Comparison of ENCODE assay signal across 15 cellular contexts in the genomic region with DNA sequence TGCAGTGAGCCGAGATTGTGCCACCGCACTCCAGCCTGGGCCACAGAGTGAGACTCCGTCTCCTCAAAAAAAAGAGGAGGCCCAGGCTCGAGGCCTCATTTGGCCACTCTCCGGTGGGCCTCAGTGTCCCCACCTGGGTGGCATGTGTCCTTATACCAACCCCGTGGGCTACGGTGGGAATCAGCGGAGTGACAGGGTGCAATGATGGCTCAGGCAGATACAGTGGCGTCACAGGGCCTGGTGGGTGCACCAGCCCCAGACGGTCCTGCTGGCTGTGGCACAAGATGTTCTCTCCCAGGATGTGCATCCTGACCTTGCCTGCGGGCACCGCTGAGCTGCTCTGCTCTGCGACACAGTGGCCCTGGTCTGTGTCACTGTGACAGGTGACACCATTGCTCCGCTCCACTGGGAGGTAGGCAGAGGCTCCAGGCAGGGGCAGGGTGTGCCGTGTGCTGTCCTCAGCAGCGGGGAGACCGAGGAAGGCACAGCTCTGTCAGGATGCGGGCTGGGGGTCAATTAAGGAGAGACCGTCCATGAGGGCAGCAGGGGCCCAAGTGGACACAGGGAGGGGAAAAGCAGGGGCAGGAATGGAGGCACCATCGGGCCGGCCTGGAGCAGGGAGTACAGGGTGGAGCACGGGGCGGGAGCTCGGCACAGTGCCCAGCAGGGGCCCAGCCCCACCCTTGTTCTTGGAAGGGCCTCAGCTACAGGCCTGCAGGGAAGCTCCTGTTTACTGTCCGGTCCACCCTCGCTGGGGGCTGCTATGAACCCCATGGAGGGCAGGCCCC. TPM values are rescaled to one million over a fixed set of nuclear protein-coding genes. Genes with fewer than 3 reads are reported as not detected.
"Had no signal": no experiment of that assay in that cellular context is flagged by ENCODE, and none has a peak within 500 bp of the region (broad histone marks: within the 10 kb centered on the region; RNA-seq: fewer than 3 reads in every experiment).

No MANE protein-coding gene starts in this region.

- H3K9me3 ChIP-seq: esophagus squamous epithelium, tibial nerve had no signal

- H3K27ac ChIP-seq: esophagus squamous epithelium, tibial nerve had no signal

- DNase-seq: activated CD4-positive, alpha-beta memory T cell treated with anti-CD3 and anti-CD28 coated beads for 36 hours; activated CD4-positive, alpha-beta T cell treated with anti-CD3 and anti-CD28 coated beads for 1 hour; activated gamma-delta T cell; activated T-cell treated with anti-CD3 and anti-CD28 coated beads, Interleukin-2, amount 50 U/mL, for 48 hours; esophagus squamous epithelium; foreskin fibroblast; glutamatergic neuron; occipital lobe; stimulated activated CD4-positive, alpha-beta T cell treated with anti-CD3 and anti-CD28 coated beads, Interleukin-4, amount 100 ng/mL, for 4 hours; T-helper 9 cell had no signal

- ATAC-seq: left lobe of liver; natural killer cell treated with Interleukin-12 subunit alpha and Interleukin-12 subunit beta and Interleukin-15 and Interleukin-18, amount 100 ng/mL, for 72 hours had no signal

- H3K4me3 ChIP-seq: esophagus squamous epithelium, tibial nerve had no signal

- H3K36me3 ChIP-seq: esophagus squamous epithelium, tibial nerve had no signal

RNA-seq across cellular contexts. Expression of a gene that starts 21.7 kb away (rescaled TPM):
- total RNA-seq: activated CD4-positive, alpha-beta memory T cell treated with anti-CD3 and anti-CD28 coated beads for 36 hours; left lobe of liver; natural killer cell treated with Interleukin-12 subunit alpha and Interleukin-12 subunit beta and Interleukin-15 and Interleukin-18, amount 100 ng/mL, for 72 hours; occipital lobe; pulmonary artery endothelial cell; skeletal muscle tissue had no signal

RNA-seq across cellular contexts. Expression of a gene that starts 32.3 kb away (rescaled TPM):
- total RNA-seq: activated CD4-positive, alpha-beta memory T cell treated with anti-CD3 and anti-CD28 coated beads for 36 hours; esophagus squamous epithelium; left lobe of liver; natural killer cell treated with Interleukin-12 subunit alpha and Interleukin-12 subunit beta and Interleukin-15 and Interleukin-18, amount 100 ng/mL, for 72 hours; occipital lobe; pulmonary artery endothelial cell; skeletal muscle tissue had no signal
